In genomic region chr2:130874512-130874911, GRCh38 we compare ENCODE assay signal across 21 cellular contexts. TPM values are rescaled to one million over a fixed set of nuclear protein-coding genes. Genes with fewer than 3 reads are reported as not detected.
DNase-seq lines count a peak whose midpoint lies in the region; ATAC-seq and TF ChIP-seq lines count a peak whose summit lies in the region.
"Had no signal": no experiment of that assay in that cellular context is flagged by ENCODE, and none has a peak within 500 bp of the region (broad histone marks: within the 10 kb centered on the region; RNA-seq: fewer than 3 reads in every experiment).

No MANE protein-coding gene starts in this region.

- no peak overlapping the region for H3K27ac Mint-ChIP-seq in CD4-positive, alpha-beta memory T cell
- H3K27ac Mint-ChIP-seq: CD8-positive, alpha-beta T cell had no signal

- peaks cover 10% of the 10 kb centered on the region for H3K27me3 ChIP-seq in upper lobe of right lung
- H3K27me3 ChIP-seq in stomach, result peaks cover 0 to 9% (median 4%) of the 10 kb centered on the region in 3 donors
- no peaks in the 10 kb centered on the region for H3K27me3 ChIP-seq in CD4-positive, alpha-beta memory T cell (ENCODE audit: insufficient read depth, low read length)
- H3K27me3 ChIP-seq: BE2C had no signal

- intact Hi-C loops in upper lobe of right lung (cut with DNase I) (no loop called here), stomach (cut with DNase I; ENCODE audit: low total_unique reads) (loop anchor here (10.0 kb wide), 1 partner anchor 80 kb away; no protein-coding TSS in a partner anchor)
- intact Hi-C loops in CD4-positive, alpha-beta memory T cell (cut with micrococcal nuclease), result no loop called here

- CTCF ChIA-PET in CD4-positive, alpha-beta memory T cell (lab: Charles Lee; ENCODE audit: partially characterized antibody), result interaction anchor here (0.6 to 10.8 kb wide), 16 partner anchors 9 to 938 kb away, joined by 3 to 318 read pairs (median 5); partner anchors contain the start of gene GPR148

- no peaks in the 10 kb centered on the region for H3K4me1 Mint-ChIP-seq in CD4-positive, alpha-beta memory T cell

- TF ChIP-seq CTCF in upper lobe of right lung (IDR thresholded peaks at IDR 0.05), result no peak
- no peak for TF ChIP-seq CTCF in stomach (IDR thresholded peaks at IDR 0.05)

- no peaks in the 10 kb centered on the region for H3K36me3 ChIP-seq in upper lobe of right lung
- H3K36me3 ChIP-seq in stomach, result no peaks in the 10 kb centered on the region
- H3K36me3 ChIP-seq in CD4-positive, alpha-beta memory T cell (ENCODE audit: insufficient read depth, low read length), result no peaks in the 10 kb centered on the region
- H3K36me3 ChIP-seq: BE2C had no signal

- H3K27me3 Mint-ChIP-seq in CD4-positive, alpha-beta memory T cell, result peaks cover 4 to 5% of the 10 kb centered on the region in 2 donors

- H3K4me3 Mint-ChIP-seq in CD4-positive, alpha-beta memory T cell, result no peak overlapping the region
- H3K4me3 Mint-ChIP-seq: CD8-positive, alpha-beta T cell had no signal

- TF ChIP-seq POLR2A in stomach (IDR thresholded peaks at IDR 0.05), result no peak

- TF ChIP-seq EP300 in stomach (IDR thresholded peaks at IDR 0.05), result no peak

- POLR2A ChIA-PET in CD4-positive, alpha-beta memory T cell (lab: Charles Lee; ENCODE audit: partially characterized antibody), result interaction anchor here (1.7 kb wide), 1 partner anchor 77 kb away, joined by 23 read pairs; no protein-coding TSS in a partner anchor

- WGBS in stomach, 5 donors, result 74 to 83% (median 81%) methylated on average over 3 of the region's 3 CpGs

- no peak overlapping the region for H3K27ac ChIP-seq in upper lobe of right lung
- no peak overlapping the region for H3K27ac ChIP-seq in stomach
- H3K27ac ChIP-seq in CD4-positive, alpha-beta memory T cell (ENCODE audit: low read depth, low read length), result no peak overlapping the region

- H3K9me3 Mint-ChIP-seq in CD4-positive, alpha-beta memory T cell, result no peaks in the 10 kb centered on the region
- H3K9me3 Mint-ChIP-seq: CD8-positive, alpha-beta T cell had no signal

- DNase-seq in NCI-H1694 treated with DMSO at 0.1 percent for 48 hours (lab: John Stamatoyannopoulos, UW) (peak; percentile 42), NCI-H1694 (lab: John Stamatoyannopoulos, UW) (no peak), RPMI7951 (ENCODE audit: low read depth) (peak; percentile 23), mesenteric fat pad (ENCODE audit: low spot score) (peak; percentile 18), upper lobe of right lung (peak; percentile 3), stomach (no peak), NCI-H2196 treated with DMSO at 0.1 percent for 48 hours (lab: John Stamatoyannopoulos, UW; ENCODE audit: unreplicated experiment) (no peak)
- no peak for DNase-seq in CD4-positive, alpha-beta memory T cell
- DNase-seq: 8988T; BE2C; Calu3; CD8-positive, alpha-beta T cell; DMS79 treated with DMSO at 0.1 percent for 48 hours; NCI-H1048; NCI-H1436 treated with DMSO at 0.1 percent for 48 hours; NCI-H2081; NCI-H510A; NCI-H748 treated with DMSO at 0.1 percent for 48 hours; RPMI8226; SIG-M5 had no signal

- H3K9me3 ChIP-seq in upper lobe of right lung, result no peaks in the 10 kb centered on the region
- H3K9me3 ChIP-seq in stomach, result no peaks in the 10 kb centered on the region
- no peaks in the 10 kb centered on the region for H3K9me3 ChIP-seq in CD4-positive, alpha-beta memory T cell (ENCODE audit: control insufficient read depth in 1 of 2, low read length in 2 of 2)
- H3K9me3 ChIP-seq: BE2C had no signal

- H3K4me1 ChIP-seq in upper lobe of right lung, result no peaks in the 10 kb centered on the region
- H3K4me1 ChIP-seq in stomach, result no peaks in the 10 kb centered on the region
- H3K4me1 ChIP-seq in CD4-positive, alpha-beta memory T cell (ENCODE audit: insufficient read depth, low read length), result no peaks in the 10 kb centered on the region
- H3K4me1 ChIP-seq: BE2C had no signal

- ATAC-seq in upper lobe of right lung, result no peak

- H3K36me3 Mint-ChIP-seq in CD4-positive, alpha-beta memory T cell, result no peaks in the 10 kb centered on the region
- H3K36me3 Mint-ChIP-seq: CD8-positive, alpha-beta T cell had no signal

- H3K4me3 ChIP-seq in upper lobe of right lung (no peak overlapping the region), stomach (no peak overlapping the region)
- no peak overlapping the region for H3K4me3 ChIP-seq in CD4-positive, alpha-beta memory T cell (ENCODE audit: low read length in 2 of 2)
- H3K4me3 ChIP-seq: K562 had no signal

RNA-seq across cellular contexts. Expression of gene ARHGEF4, which starts 37.8 kb away (rescaled TPM):
- total RNA-seq in RPMI7951 (2014; rRNA removed; shearing (Covaris generic)), result 2.2 and 2.5 TPM in 2 replicates
- total RNA-seq in mesenteric fat pad (9.4 TPM), upper lobe of right lung (11.1 TPM), stomach (10 to 100 TPM in 3 of 5 donors, 1 to 10 TPM in 1, not detected in 1; 7.7 to 19.0 (median 12.6) TPM)
- polyA plus RNA-seq in stomach, result 10 to 100 TPM in 1 of 3 donors, 1 to 10 TPM in 2; 1.4 to 32.3 (median 1.8) TPM
- total RNA-seq in CD4-positive, alpha-beta memory T cell, result 1 to 10 TPM; 2.5 to 2.6 TPM
- 1 to 10 TPM; 1.4 to 1.7 TPM for polyA plus RNA-seq in CD4-positive, alpha-beta memory T cell
- total RNA-seq: K562 had no signal
- polyA plus RNA-seq: K562 had no signal

Comparison
In these comparisons a context has a peak if more than half of its experiments do, and no peak if none do; other contexts are left out.
1. DNase-seq: peak in NCI-H1694 treated with DMSO at 0.1 percent for 48 hours (single experiment), RPMI7951 (single experiment), mesenteric fat pad (single experiment) and upper lobe of right lung (single experiment); none in NCI-H1694 (single experiment), stomach (single experiment), CD4-positive, alpha-beta memory T cell (0 of 5) and NCI-H2196 treated with DMSO at 0.1 percent for 48 hours (single experiment).